In genomic region chr10:112515126-112515525, GRCh38 we compare ENCODE assay signal across 36 cellular contexts.
"Had no signal": no experiment of that assay in that cellular context is flagged by ENCODE, and none has a peak within 500 bp of the region (broad histone marks: within the 10 kb centered on the region; RNA-seq: fewer than 3 reads in every experiment).

No MANE protein-coding gene starts in this region.

- H3K4me1 ChIP-seq: ascending aorta, Peyer's patch had no signal

- ATAC-seq: activated CD8-positive, alpha-beta memory T cell treated with anti-CD3 and anti-CD28 coated beads, Interleukin-2, amount 10 ng/mL, durations not matched to agents 7 days and 5 days; PC-3; Right ventricle myocardium inferior; SK-N-SH treated with all-trans-retinoic acid at 6 μM for 48 hours; T-cell; T-helper 17 cell had no signal

- H3K36me3 ChIP-seq: ascending aorta, cardiac muscle cell, Peyer's patch, WERI-Rb-1 had no signal

- H3K9me3 ChIP-seq: ascending aorta, Peyer's patch had no signal

- H3K27me3 Mint-ChIP-seq: activated CD4-positive, alpha-beta memory T cell treated with anti-CD3 and anti-CD28 coated beads, Interleukin-2, amount 10 ng/mL, durations not matched to agents 7 days and 5 days; activated naive CD8-positive, alpha-beta T cell treated with anti-CD3 and anti-CD28 coated beads for 36 hours; central memory CD8-positive, alpha-beta T cell; T-cell; T-helper 17 cell had no signal

- H3K4me3 Mint-ChIP-seq: activated CD4-positive, alpha-beta memory T cell treated with anti-CD3 and anti-CD28 coated beads, Interleukin-2, amount 10 ng/mL, durations not matched to agents 7 days and 5 days; activated CD8-positive, alpha-beta memory T cell treated with anti-CD3 and anti-CD28 coated beads, Interleukin-2, amount 10 ng/mL, durations not matched to agents 7 days and 5 days; activated naive CD8-positive, alpha-beta T cell treated with anti-CD3 and anti-CD28 coated beads for 36 hours; central memory CD8-positive, alpha-beta T cell; T-cell; T-helper 17 cell had no signal

- H3K27ac Mint-ChIP-seq: activated CD4-positive, alpha-beta memory T cell treated with anti-CD3 and anti-CD28 coated beads, Interleukin-2, amount 10 ng/mL, durations not matched to agents 7 days and 5 days; activated CD8-positive, alpha-beta memory T cell treated with anti-CD3 and anti-CD28 coated beads, Interleukin-2, amount 10 ng/mL, durations not matched to agents 7 days and 5 days; activated naive CD8-positive, alpha-beta T cell treated with anti-CD3 and anti-CD28 coated beads for 36 hours; T-cell; T-helper 17 cell had no signal

- H3K4me3 ChIP-seq: ascending aorta, cardiac muscle cell, Peyer's patch had no signal

- DNase-seq: activated CD4-positive, alpha-beta memory T cell treated with anti-CD3 and anti-CD28 coated beads, Interleukin-2, amount 10 ng/mL, durations not matched to agents 7 days and 5 days; activated CD4-positive, alpha-beta T cell treated with anti-CD3 and anti-CD28 coated beads for 1 hour; activated CD4-positive, alpha-beta T cell treated with anti-CD3 and anti-CD28 coated beads for 48 hours; activated CD4-positive, CD25-positive, alpha-beta regulatory T cell; activated CD8-positive, alpha-beta memory T cell treated with anti-CD3 and anti-CD28 coated beads for 24 hours; activated CD8-positive, alpha-beta memory T cell treated with anti-CD3 and anti-CD28 coated beads, Interleukin-2, amount 10 ng/mL, durations not matched to agents 7 days and 5 days; activated CD8-positive, alpha-beta memory T cell treated with anti-CD3 and anti-CD28 coated beads, Interleukin-2, amount 50 U/mL, for 48 hours; activated effector memory CD4-positive, alpha-beta T cell treated with Interleukin-2 at 50 U/mL for 16 hours; activated naive CD4-positive, alpha-beta T cell treated with anti-CD3 and anti-CD28 coated beads, Interleukin-2, amount 50 U/mL, for 16 hours; activated naive CD8-positive, alpha-beta T cell treated with anti-CD3 and anti-CD28 coated beads for 36 hours; activated T-cell treated with anti-CD3 and anti-CD28 coated beads, Interleukin-2, amount 50 U/mL, for 48 hours; amniotic stem cell; NCI-H1092 treated with DMSO at 0.1 percent for 48 hours; NCI-H1417; NCI-H146; NCI-H187; NCI-H2029 treated with DMSO at 0.1 percent for 48 hours; NCI-H2107; NCI-H2171; NCI-H510A; NCI-H526; NCI-H748 treated with DMSO at 0.1 percent for 48 hours; NK-92 treated with Interleukin-12 subunit alpha and Interleukin-12 subunit beta, amount 100 ng/mL, for 24 hours; PC-3; Peyer's patch; SIG-M5; T-cell; T-helper 17 cell; T-helper 9 cell; WERI-Rb-1 had no signal

- H3K9me3 Mint-ChIP-seq: activated CD4-positive, alpha-beta memory T cell treated with anti-CD3 and anti-CD28 coated beads, Interleukin-2, amount 10 ng/mL, durations not matched to agents 7 days and 5 days; central memory CD8-positive, alpha-beta T cell had no signal

- H3K27ac ChIP-seq: ascending aorta, cardiac muscle cell, Peyer's patch, RWPE1, WERI-Rb-1 had no signal

- H3K27me3 ChIP-seq: ascending aorta, cardiac muscle cell, Peyer's patch had no signal
